Comparison of ENCODE assay signal across 18 cellular contexts in genomic region chr21:38995755-38996154, GRCh38.
"Had no signal": no experiment of that assay in that cellular context is flagged by ENCODE, and none has a peak within 500 bp of the region (broad histone marks: within the 10 kb centered on the region; RNA-seq: fewer than 3 reads in every experiment).

No MANE protein-coding gene starts in this region.

- H3K36me3 Mint-ChIP-seq: activated naive CD4-positive, alpha-beta T cell treated with anti-CD3 and anti-CD28 coated beads, Interleukin-2, amount 10 ng/mL, durations not matched to agents 7 days and 5 days; naive thymus-derived CD8-positive, alpha-beta T cell had no signal

- H3K9me3 ChIP-seq: psoas muscle, sigmoid colon, suprapubic skin, upper lobe of right lung had no signal

- H3K4me1 Mint-ChIP-seq: activated naive CD4-positive, alpha-beta T cell treated with anti-CD3 and anti-CD28 coated beads, Interleukin-2, amount 10 ng/mL, durations not matched to agents 7 days and 5 days had no signal

- H3K9me3 Mint-ChIP-seq: activated naive CD4-positive, alpha-beta T cell treated with anti-CD3 and anti-CD28 coated beads, Interleukin-2, amount 10 ng/mL, durations not matched to agents 7 days and 5 days; activated T-helper 2 cell treated with anti-CD3 and anti-CD28 coated beads, Interferon-gamma antibody, Interleukin-2, Interleukin-4, amounts not matched to agents 10 μg/mL and 5 μg/mL and 100 μg/mL, durations not matched to agents 14 hours and 24 hours and 36 hours; naive thymus-derived CD8-positive, alpha-beta T cell; T-helper 1 cell treated with Interleukin-12 subunit alpha and Interleukin-12 subunit beta and Interleukin-4 antibody, amounts not matched to agents 30 μg/mL and 1 μg/mL, for 36 hours had no signal

- H3K27me3 ChIP-seq: cardiac muscle cell, sigmoid colon, suprapubic skin, upper lobe of right lung had no signal

- H3K27ac Mint-ChIP-seq: activated naive CD4-positive, alpha-beta T cell treated with anti-CD3 and anti-CD28 coated beads, Interleukin-2, amount 10 ng/mL, durations not matched to agents 7 days and 5 days; activated T-helper 2 cell treated with anti-CD3 and anti-CD28 coated beads, Interferon-gamma antibody, Interleukin-2, Interleukin-4, amounts not matched to agents 10 μg/mL and 5 μg/mL and 100 μg/mL, durations not matched to agents 14 hours and 24 hours and 36 hours; naive thymus-derived CD8-positive, alpha-beta T cell; T-helper 1 cell treated with Interleukin-12 subunit alpha and Interleukin-12 subunit beta and Interleukin-4 antibody, amounts not matched to agents 30 μg/mL and 1 μg/mL, for 36 hours had no signal

- H3K27ac ChIP-seq: cardiac muscle cell, epithelial cell of prostate, psoas muscle, sigmoid colon, suprapubic skin, upper lobe of right lung had no signal

- H3K4me3 Mint-ChIP-seq: activated naive CD4-positive, alpha-beta T cell treated with anti-CD3 and anti-CD28 coated beads, Interleukin-2, amount 10 ng/mL, durations not matched to agents 7 days and 5 days; naive thymus-derived CD8-positive, alpha-beta T cell; T-helper 1 cell treated with Interleukin-12 subunit alpha and Interleukin-12 subunit beta and Interleukin-4 antibody, amounts not matched to agents 30 μg/mL and 1 μg/mL, for 36 hours had no signal

- H3K36me3 ChIP-seq: cardiac muscle cell, sigmoid colon, suprapubic skin, upper lobe of right lung had no signal

- DNase-seq: activated CD4-positive, alpha-beta T cell treated with anti-CD3 and anti-CD28 coated beads, Interleukin-2, amount 50 U/mL, for 1 hour; activated CD4-positive, CD25-positive, alpha-beta regulatory T cell; activated naive CD4-positive, alpha-beta T cell treated with anti-CD3 and anti-CD28 coated beads, Interleukin-2, amount 10 ng/mL, durations not matched to agents 7 days and 5 days; activated T-cell treated with anti-CD3 and anti-CD28 coated beads for 4 hours; cortex of kidney; effector memory CD4-positive, alpha-beta T cell; mammary epithelial cell; naive thymus-derived CD8-positive, alpha-beta T cell; psoas muscle; sigmoid colon; stimulated activated CD4-positive, alpha-beta T cell treated with anti-CD3 and anti-CD28 coated beads, Interleukin-2, amount 100 ng/mL, for 48 hours; stimulated activated naive CD8-positive, alpha-beta T cell treated with anti-CD3 and anti-CD28 coated beads, Interleukin-15, Interleukin-2, amounts not matched to agents 100 U/mL and 50 U/mL, for 24 hours; upper lobe of right lung had no signal

- H3K4me3 ChIP-seq: cardiac muscle cell, psoas muscle, sigmoid colon, suprapubic skin, upper lobe of right lung had no signal
